ENCODE assay signal across 27 cellular contexts in genomic region chr7:66464059-66464458, GRCh38.
"Had no signal": no experiment of that assay in that cellular context is flagged by ENCODE, and none has a peak within 500 bp of the region (broad histone marks: within the 10 kb centered on the region; RNA-seq: fewer than 3 reads in every experiment).

No MANE protein-coding gene starts in this region.

- H3K4me1 Mint-ChIP-seq: neural progenitor cell had no signal

- H3K9me3 Mint-ChIP-seq: activated naive CD4-positive, alpha-beta T cell treated with anti-CD3 and anti-CD28 coated beads, Interleukin-2, amount 50 U/mL, for 24 hours; neural progenitor cell had no signal

- H3K4me1 ChIP-seq: body of pancreas, foreskin keratinocyte, left lung, neural progenitor cell, uterus had no signal

- H3K36me3 ChIP-seq: cardiac muscle cell, left lung, neural progenitor cell, sigmoid colon, uterus had no signal

- H3K27ac Mint-ChIP-seq: activated CD4-positive, alpha-beta T cell treated with anti-CD3 and anti-CD28 coated beads, Interleukin-2, amount 10 ng/mL, durations not matched to agents 24 days and 14 days; activated CD8-positive, alpha-beta T cell treated with anti-CD3 and anti-CD28 coated beads, Interleukin-2, amount 10 ng/mL, durations not matched to agents 7 days and 5 days; activated naive CD4-positive, alpha-beta T cell treated with anti-CD3 and anti-CD28 coated beads, Interleukin-2, amount 50 U/mL, for 24 hours; activated T-helper 1 cell treated with anti-CD3 and anti-CD28 coated beads, Interleukin-12 subunit alpha, Interleukin-12 subunit beta, Interleukin-2, Interleukin-4 antibody, amounts not matched to agents 30 ng/mL and 10 ng/mL and 1 ng/mL, durations not matched to agents 14 hours and 24 hours and 36 hours; immature natural killer cell; neural progenitor cell; progenitor cell of endocrine pancreas had no signal

- H3K27me3 Mint-ChIP-seq: activated CD4-positive, alpha-beta T cell treated with anti-CD3 and anti-CD28 coated beads, Interleukin-2, amount 10 ng/mL, durations not matched to agents 24 days and 14 days; activated naive CD4-positive, alpha-beta T cell treated with anti-CD3 and anti-CD28 coated beads, Interleukin-2, amount 50 U/mL, for 24 hours; naive thymus-derived CD4-positive, alpha-beta T cell; progenitor cell of endocrine pancreas had no signal

- H3K4me3 ChIP-seq: body of pancreas, cardiac muscle cell, left lung, lung, neural progenitor cell, sigmoid colon, smooth muscle cell, testis, uterus had no signal

- H3K27ac ChIP-seq: body of pancreas, cardiac muscle cell, foreskin keratinocyte, left lung, neural progenitor cell, sigmoid colon, testis, uterus had no signal

- H3K4me3 Mint-ChIP-seq: activated CD4-positive, alpha-beta T cell treated with anti-CD3 and anti-CD28 coated beads, Interleukin-2, amount 10 ng/mL, durations not matched to agents 24 days and 14 days; activated CD8-positive, alpha-beta T cell treated with anti-CD3 and anti-CD28 coated beads, Interleukin-2, amount 10 ng/mL, durations not matched to agents 7 days and 5 days; activated naive CD4-positive, alpha-beta T cell treated with anti-CD3 and anti-CD28 coated beads, Interleukin-2, amount 50 U/mL, for 24 hours; activated T-helper 1 cell treated with anti-CD3 and anti-CD28 coated beads, Interleukin-12 subunit alpha, Interleukin-12 subunit beta, Interleukin-2, Interleukin-4 antibody, amounts not matched to agents 30 ng/mL and 10 ng/mL and 1 ng/mL, durations not matched to agents 14 hours and 24 hours and 36 hours; immature natural killer cell; naive thymus-derived CD4-positive, alpha-beta T cell; neural progenitor cell had no signal

- H2AFZ ChIP-seq: neural progenitor cell had no signal

- H3K27me3 ChIP-seq: body of pancreas, cardiac muscle cell, foreskin keratinocyte, left lung, neural progenitor cell, sigmoid colon, testis, uterus had no signal

- H3K4me2 ChIP-seq: neural progenitor cell, smooth muscle cell had no signal

- DNase-seq: activated CD4-positive, alpha-beta T cell treated with anti-CD3 and anti-CD28 coated beads, Interleukin-2, amount 10 ng/mL, durations not matched to agents 24 days and 14 days; activated CD8-positive, alpha-beta T cell treated with anti-CD3 and anti-CD28 coated beads, Interleukin-2, amount 10 ng/mL, durations not matched to agents 7 days and 5 days; activated gamma-delta T cell; anterior cingulate cortex; body of pancreas; cortex of kidney; erythroblast; immature natural killer cell; left lung; naive thymus-derived CD4-positive, alpha-beta T cell; retina; sigmoid colon; stimulated activated CD4-positive, alpha-beta T cell treated with anti-CD3 and anti-CD28 coated beads, Interleukin-15, amount 100 ng/mL, for 24 hours; stimulated activated CD8-positive, alpha-beta memory T cell treated with anti-CD3 and anti-CD28 coated beads, Interleukin-4, amount 100 ng/mL, for 48 hours; stimulated activated naive CD4-positive, alpha-beta T cell; T1000; testis; uterus had no signal

- H3K9me3 ChIP-seq: body of pancreas, left lung, sigmoid colon, testis, uterus had no signal

- ATAC-seq: activated CD4-positive, CD25-positive, alpha-beta regulatory T cell treated with anti-CD3 and anti-CD28 coated beads, Interleukin-2, amount 50 U/mL, for 24 hours; activated CD8-positive, alpha-beta T cell treated with anti-CD3 and anti-CD28 coated beads, Interleukin-2, amount 10 ng/mL, durations not matched to agents 7 days and 5 days; body of pancreas; left lung; naive thymus-derived CD4-positive, alpha-beta T cell had no signal
